13 cellular contexts compared by ENCODE assay signal in genomic region chr11:83682645-83682973, GRCh38.
DNase-seq lines count a peak whose midpoint lies in the region; ATAC-seq, FAIRE-seq and TF ChIP-seq lines count a peak whose summit lies in the region.
"Had no signal": no experiment of that assay in that cellular context is flagged by ENCODE, and none has a peak within 500 bp of the region (broad histone marks: within the 10 kb centered on the region; RNA-seq: fewer than 3 reads in every experiment).

No MANE protein-coding gene starts in this region.

- intact Hi-C loops in OCI-LY7 (cut with micrococcal nuclease; ENCODE audit: unreplicated experiment) = no loop called here
- intact Hi-C loops in activated T-helper 2 cell treated with anti-CD3 and anti-CD28 coated beads, Interferon-gamma antibody, Interleukin-2, Interleukin-4, amounts not matched to agents 10 μg/mL and 5 μg/mL and 100 μg/mL, durations not matched to agents 14 hours and 24 hours and 36 hours (cut with micrococcal nuclease) = no loop called here
- intact Hi-C loops in activated CD4-positive, alpha-beta T cell treated with anti-CD3 and anti-CD28 coated beads for 36 hours (cut with DNase I, micrococcal nuclease) = no loop called here

- peak; percentile 56 for FAIRE-seq in GM18507 (lab: Jason Lieb, UNC)

- POLR2A ChIA-PET in OCI-LY7 (lab: Charles Lee) = interaction anchor here (0.6 to 1.2 kb wide), 4 partner anchors 8 to 583 kb away, joined by 3 read pairs; no protein-coding TSS in a partner anchor
- POLR2A ChIA-PET in activated CD4-positive, alpha-beta T cell treated with anti-CD3 and anti-CD28 coated beads for 36 hours (lab: Charles Lee) = no interaction called here

- BruUV-seq in OCI-LY7 (replicated peaks; lab: Mats Ljungman, UMichigan) = no TSS peak

- H4K20me1 ChIP-seq in OCI-LY7 (ENCODE audit: insufficient read depth, low read length) = no peaks in the 10 kb centered on the region

- no peaks in the 10 kb centered on the region for H3K36me3 ChIP-seq in OCI-LY7 (ENCODE audit: insufficient read depth, low read length)
- H3K36me3 ChIP-seq in tibial nerve = no peaks in the 10 kb centered on the region

- H3K4me3 ChIP-seq in OCI-LY7 (ENCODE audit: low read depth, low read length, poor library complexity, severe bottlenecking) (peak overlapping the region; percentile 59), tibial nerve (no peak overlapping the region)

- H3K9me2 ChIP-seq in OCI-LY7 (ENCODE audit: insufficient read depth, low read length) = no peaks in the 10 kb centered on the region

- H3K36me3 Mint-ChIP-seq in activated T-helper 2 cell treated with anti-CD3 and anti-CD28 coated beads, Interferon-gamma antibody, Interleukin-2, Interleukin-4, amounts not matched to agents 10 μg/mL and 5 μg/mL and 100 μg/mL, durations not matched to agents 14 hours and 24 hours and 36 hours (ENCODE audit: low read depth) = no peaks in the 10 kb centered on the region
- H3K36me3 Mint-ChIP-seq in activated CD4-positive, alpha-beta T cell treated with anti-CD3 and anti-CD28 coated beads for 36 hours (ENCODE audit: low read depth) = no peaks in the 10 kb centered on the region
- H3K36me3 Mint-ChIP-seq: CD8-positive, alpha-beta T cell had no signal

- H3K4me2 ChIP-seq in OCI-LY7 (ENCODE audit: low read length) = peak overlapping the region; percentile 90

- H2AFZ ChIP-seq in OCI-LY7 (ENCODE audit: low read length) = no peak overlapping the region

- DNase-seq in GM18507 (ENCODE audit: extremely low spot score, insufficient read length, low read depth) (no peak), OCI-LY7 (ENCODE audit: low spot score) (peak; percentile 24), caudate nucleus (lab: John Stamatoyannopoulos, UW) (no peak), tibial nerve (ENCODE audit: low spot score in 2 of 2) (no peak)
- no peak for DNase-seq in activated T-helper 2 cell treated with anti-CD3 and anti-CD28 coated beads, Interferon-gamma antibody, Interleukin-2, Interleukin-4, amounts not matched to agents 10 μg/mL and 5 μg/mL and 100 μg/mL, durations not matched to agents 14 hours and 24 hours and 36 hours (ENCODE audit: low spot score)
- DNase-seq in activated CD4-positive, alpha-beta T cell treated with anti-CD3 and anti-CD28 coated beads for 36 hours = no peak
- DNase-seq: activated naive CD4-positive, alpha-beta T cell treated with anti-CD3 and anti-CD28 coated beads for 36 hours; CD8-positive, alpha-beta T cell; effector memory CD8-positive, alpha-beta T cell; stimulated activated CD4-positive, alpha-beta T cell treated with anti-CD3 and anti-CD28 coated beads, Interleukin-4, amount 100 ng/mL, for 4 hours had no signal

- H3K27me3 Mint-ChIP-seq in activated T-helper 2 cell treated with anti-CD3 and anti-CD28 coated beads, Interferon-gamma antibody, Interleukin-2, Interleukin-4, amounts not matched to agents 10 μg/mL and 5 μg/mL and 100 μg/mL, durations not matched to agents 14 hours and 24 hours and 36 hours (ENCODE audit: low read depth) = no peaks in the 10 kb centered on the region
- H3K27me3 Mint-ChIP-seq in activated CD4-positive, alpha-beta T cell treated with anti-CD3 and anti-CD28 coated beads for 36 hours = peaks cover 5% of the 10 kb centered on the region

- no peak overlapping the region for H3K27ac Mint-ChIP-seq in activated T-helper 2 cell treated with anti-CD3 and anti-CD28 coated beads, Interferon-gamma antibody, Interleukin-2, Interleukin-4, amounts not matched to agents 10 μg/mL and 5 μg/mL and 100 μg/mL, durations not matched to agents 14 hours and 24 hours and 36 hours
- no peak overlapping the region for H3K27ac Mint-ChIP-seq in activated CD4-positive, alpha-beta T cell treated with anti-CD3 and anti-CD28 coated beads for 36 hours
- H3K27ac Mint-ChIP-seq: activated naive CD4-positive, alpha-beta T cell treated with anti-CD3 and anti-CD28 coated beads for 36 hours; CD8-positive, alpha-beta T cell; effector memory CD8-positive, alpha-beta T cell had no signal

- CTCF ChIA-PET in OCI-LY7 (lab: Charles Lee; ENCODE audit: unreplicated experiment) = interaction anchor here (0.6 to 1.0 kb wide), 2 partner anchors 11 to 393 kb away, joined by 3 read pairs; no protein-coding TSS in a partner anchor
- CTCF ChIA-PET in activated CD4-positive, alpha-beta T cell treated with anti-CD3 and anti-CD28 coated beads for 36 hours (lab: Charles Lee) = no interaction called here

- no peak overlapping the region for H3K4me3 Mint-ChIP-seq in activated T-helper 2 cell treated with anti-CD3 and anti-CD28 coated beads, Interferon-gamma antibody, Interleukin-2, Interleukin-4, amounts not matched to agents 10 μg/mL and 5 μg/mL and 100 μg/mL, durations not matched to agents 14 hours and 24 hours and 36 hours (ENCODE audit: low read depth)
- H3K4me3 Mint-ChIP-seq in activated CD4-positive, alpha-beta T cell treated with anti-CD3 and anti-CD28 coated beads for 36 hours = no peak overlapping the region
- H3K4me3 Mint-ChIP-seq: activated naive CD4-positive, alpha-beta T cell treated with anti-CD3 and anti-CD28 coated beads for 36 hours; CD8-positive, alpha-beta T cell; effector memory CD8-positive, alpha-beta T cell; neural crest cell had no signal

- TF ChIP-seq EP300 in tibial nerve (IDR thresholded peaks at IDR 0.05) = no peak

- no peak for TF ChIP-seq CTCF in OCI-LY7 (conservative IDR thresholded peaks at IDR 0.05; ENCODE audit: low read length)
- TF ChIP-seq CTCF in tibial nerve (IDR thresholded peaks at IDR 0.05) = no peak

- H3K27ac ChIP-seq in OCI-LY7 (ENCODE audit: low read depth, low read length, poor library complexity, severe bottlenecking) = no peak overlapping the region
- no peak overlapping the region for H3K27ac ChIP-seq in caudate nucleus (ENCODE audit: low read depth, low read length)
- no peak overlapping the region for H3K27ac ChIP-seq in tibial nerve

- no peaks in the 10 kb centered on the region for H3K27me3 ChIP-seq in tibial nerve

- TF ChIP-seq POLR2A in tibial nerve (IDR thresholded peaks at IDR 0.05) = no peak

- no peaks in the 10 kb centered on the region for H3K79me2 ChIP-seq in OCI-LY7 (ENCODE audit: insufficient read depth, low read depth, low read length)

- H3K9me3 Mint-ChIP-seq in activated T-helper 2 cell treated with anti-CD3 and anti-CD28 coated beads, Interferon-gamma antibody, Interleukin-2, Interleukin-4, amounts not matched to agents 10 μg/mL and 5 μg/mL and 100 μg/mL, durations not matched to agents 14 hours and 24 hours and 36 hours = no peaks in the 10 kb centered on the region
- H3K9me3 Mint-ChIP-seq in activated CD4-positive, alpha-beta T cell treated with anti-CD3 and anti-CD28 coated beads for 36 hours (ENCODE audit: low read depth) = no peaks in the 10 kb centered on the region
- H3K9me3 Mint-ChIP-seq: activated naive CD4-positive, alpha-beta T cell treated with anti-CD3 and anti-CD28 coated beads for 36 hours; CD8-positive, alpha-beta T cell; neural crest cell had no signal

- no peaks in the 10 kb centered on the region for H3K9me3 ChIP-seq in OCI-LY7 (ENCODE audit: low read length)
- H3K9me3 ChIP-seq in tibial nerve = no peaks in the 10 kb centered on the region

- ATAC-seq in GM21367 (IDR thresholded peaks at IDR 0.05; ENCODE audit: unreplicated experiment) (peak; percentile 97), HG03064 (IDR thresholded peaks at IDR 0.05; ENCODE audit: low read depth, unreplicated experiment) (peak; percentile 95)
- ATAC-seq in activated CD4-positive, alpha-beta T cell treated with anti-CD3 and anti-CD28 coated beads for 36 hours = no peak
- ATAC-seq: CD8-positive, alpha-beta T cell; effector memory CD8-positive, alpha-beta T cell had no signal

- no peaks in the 10 kb centered on the region for H3K4me1 Mint-ChIP-seq in activated T-helper 2 cell treated with anti-CD3 and anti-CD28 coated beads, Interferon-gamma antibody, Interleukin-2, Interleukin-4, amounts not matched to agents 10 μg/mL and 5 μg/mL and 100 μg/mL, durations not matched to agents 14 hours and 24 hours and 36 hours (ENCODE audit: low read depth)
- H3K4me1 Mint-ChIP-seq in activated CD4-positive, alpha-beta T cell treated with anti-CD3 and anti-CD28 coated beads for 36 hours = no peaks in the 10 kb centered on the region

- peaks cover 30% of the 10 kb centered on the region for H3K4me1 ChIP-seq in OCI-LY7 (ENCODE audit: insufficient read depth, low read length, poor library complexity, severe bottlenecking)
- H3K4me1 ChIP-seq in tibial nerve = peaks cover 0 to 12% (median 0%) of the 10 kb centered on the region in 4 donors
